Comparison of ENCODE assay signal across 18 cellular contexts in genomic region chr3:195184716-195185421, GRCh38.
DNase-seq lines count a peak whose midpoint lies in the region; ATAC-seq and TF ChIP-seq lines count a peak whose summit lies in the region.
"Had no signal": no experiment of that assay in that cellular context is flagged by ENCODE, and none has a peak within 500 bp of the region (broad histone marks: within the 10 kb centered on the region; RNA-seq: fewer than 3 reads in every experiment).

No MANE protein-coding gene starts in this region.

- peaks cover 7% of the 10 kb centered on the region for H3K36me3 Mint-ChIP-seq in activated CD8-positive, alpha-beta T cell treated with anti-CD3 and anti-CD28 coated beads for 36 hours (ENCODE audit: low read depth)
- H3K36me3 Mint-ChIP-seq in activated CD8-positive, alpha-beta T cell treated with anti-CD3 and anti-CD28 coated beads, Interleukin-2, amount 10 ng/mL, durations not matched to agents 7 days and 5 days (ENCODE audit: low read depth): peaks cover 5% of the 10 kb centered on the region
- H3K36me3 Mint-ChIP-seq in activated CD8-positive, alpha-beta memory T cell treated with anti-CD3 and anti-CD28 coated beads, Interleukin-2, amount 10 ng/mL, durations not matched to agents 7 days and 5 days: peaks cover 3% of the 10 kb centered on the region

- peak overlapping the region; percentile 35 for H3K27ac Mint-ChIP-seq in activated CD8-positive, alpha-beta T cell treated with anti-CD3 and anti-CD28 coated beads for 36 hours
- no peak overlapping the region for H3K27ac Mint-ChIP-seq in activated CD8-positive, alpha-beta T cell treated with anti-CD3 and anti-CD28 coated beads, Interleukin-2, amount 10 ng/mL, durations not matched to agents 7 days and 5 days
- no peak overlapping the region for H3K27ac Mint-ChIP-seq in activated CD8-positive, alpha-beta memory T cell treated with anti-CD3 and anti-CD28 coated beads, Interleukin-2, amount 10 ng/mL, durations not matched to agents 7 days and 5 days

- CTCF ChIA-PET in activated CD8-positive, alpha-beta T cell treated with anti-CD3 and anti-CD28 coated beads for 36 hours (lab: Charles Lee): interaction anchor here (0.9 kb wide), 1 partner anchor 86 kb away, joined by 4 read pairs; the partner anchor contains the start of gene XXYLT1
- CTCF ChIA-PET in activated CD8-positive, alpha-beta T cell treated with anti-CD3 and anti-CD28 coated beads, Interleukin-2, amount 10 ng/mL, durations not matched to agents 7 days and 5 days (lab: Charles Lee): interaction anchor here (0.6 to 0.7 kb wide), 3 partner anchors 23 to 503 kb away, joined by 3 read pairs; no protein-coding TSS in a partner anchor
- CTCF ChIA-PET in activated CD8-positive, alpha-beta memory T cell treated with anti-CD3 and anti-CD28 coated beads, Interleukin-2, amount 10 ng/mL, durations not matched to agents 7 days and 5 days (lab: Charles Lee): no interaction called here

- H3K27me3 ChIP-seq in RWPE2 (ENCODE audit: insufficient read depth, poor library complexity, severe bottlenecking): no peaks in the 10 kb centered on the region
- no peaks in the 10 kb centered on the region for H3K27me3 ChIP-seq in esophagus squamous epithelium

- no peaks in the 10 kb centered on the region for H3K27me3 Mint-ChIP-seq in activated CD8-positive, alpha-beta T cell treated with anti-CD3 and anti-CD28 coated beads for 36 hours
- no peaks in the 10 kb centered on the region for H3K27me3 Mint-ChIP-seq in activated CD8-positive, alpha-beta T cell treated with anti-CD3 and anti-CD28 coated beads, Interleukin-2, amount 10 ng/mL, durations not matched to agents 7 days and 5 days (ENCODE audit: low read depth)
- H3K27me3 Mint-ChIP-seq in activated CD8-positive, alpha-beta memory T cell treated with anti-CD3 and anti-CD28 coated beads, Interleukin-2, amount 10 ng/mL, durations not matched to agents 7 days and 5 days: no peaks in the 10 kb centered on the region

- no peak for TF ChIP-seq POLR2A in esophagus squamous epithelium (IDR thresholded peaks at IDR 0.05)

- no peaks in the 10 kb centered on the region for H3K9me3 Mint-ChIP-seq in activated CD8-positive, alpha-beta T cell treated with anti-CD3 and anti-CD28 coated beads for 36 hours
- H3K9me3 Mint-ChIP-seq in activated CD8-positive, alpha-beta T cell treated with anti-CD3 and anti-CD28 coated beads, Interleukin-2, amount 10 ng/mL, durations not matched to agents 7 days and 5 days (ENCODE audit: insufficient read depth): peaks cover 6% of the 10 kb centered on the region
- no peaks in the 10 kb centered on the region for H3K9me3 Mint-ChIP-seq in activated CD8-positive, alpha-beta memory T cell treated with anti-CD3 and anti-CD28 coated beads, Interleukin-2, amount 10 ng/mL, durations not matched to agents 7 days and 5 days (ENCODE audit: low read depth)

- 55 to 64% methylated on average over 3 of the region's 3 CpGs for WGBS in esophagus squamous epithelium, 2 donors

- H3K4me3 Mint-ChIP-seq in activated CD8-positive, alpha-beta T cell treated with anti-CD3 and anti-CD28 coated beads for 36 hours: no peak overlapping the region
- H3K4me3 Mint-ChIP-seq in activated CD8-positive, alpha-beta T cell treated with anti-CD3 and anti-CD28 coated beads, Interleukin-2, amount 10 ng/mL, durations not matched to agents 7 days and 5 days: no peak overlapping the region
- H3K4me3 Mint-ChIP-seq in activated CD8-positive, alpha-beta memory T cell treated with anti-CD3 and anti-CD28 coated beads, Interleukin-2, amount 10 ng/mL, durations not matched to agents 7 days and 5 days: no peak overlapping the region

- no peak overlapping the region for H3K4me3 ChIP-seq in RWPE2 (ENCODE audit: severe bottlenecking)
- no peak overlapping the region for H3K4me3 ChIP-seq in esophagus squamous epithelium
- no peak overlapping the region for H3K4me3 ChIP-seq in skin epidermis

- POLR2A ChIA-PET in activated CD8-positive, alpha-beta T cell treated with anti-CD3 and anti-CD28 coated beads for 36 hours (lab: Charles Lee): interaction anchor here (0.6 kb wide), 1 partner anchor 91 kb away, joined by 3 read pairs; no protein-coding TSS in a partner anchor
- POLR2A ChIA-PET in activated CD8-positive, alpha-beta T cell treated with anti-CD3 and anti-CD28 coated beads, Interleukin-2, amount 10 ng/mL, durations not matched to agents 7 days and 5 days (lab: Charles Lee): no interaction called here

- H3K27ac ChIP-seq in RWPE2 (ENCODE audit: poor library complexity, severe bottlenecking) (peak overlapping the region; percentile 93), esophagus squamous epithelium (peak overlapping the region; percentile 3 to 89 (median 78)), skin epidermis (peak overlapping the region in 17 of 21 experiments; percentile 6 to 80 (median 39))

- TF ChIP-seq CTCF in activated CD8-positive, alpha-beta T cell treated with anti-CD3 and anti-CD28 coated beads for 36 hours (IDR thresholded peaks at IDR 0.05): no peak
- TF ChIP-seq CTCF in RWPE2 (IDR thresholded peaks at IDR 0.05; ENCODE audit: poor library complexity, severe bottlenecking) (no peak), esophagus squamous epithelium (IDR thresholded peaks at IDR 0.05) (no peak), GM20000 (IDR thresholded peaks at IDR 0.05; ENCODE audit: extremely low read depth, missing control alignments) (no peak)

- H3K36me3 ChIP-seq in RWPE2 (ENCODE audit: low read depth): no peaks in the 10 kb centered on the region
- no peaks in the 10 kb centered on the region for H3K36me3 ChIP-seq in esophagus squamous epithelium

- H3K9me3 ChIP-seq in RWPE2 (ENCODE audit: severe bottlenecking) (no peaks in the 10 kb centered on the region), esophagus squamous epithelium (no peaks in the 10 kb centered on the region)

- intact Hi-C loops in activated CD8-positive, alpha-beta T cell treated with anti-CD3 and anti-CD28 coated beads for 36 hours (cut with micrococcal nuclease): no loop called here
- intact Hi-C loops in esophagus squamous epithelium (cut with DNase I): no loop called here

- peaks cover 46% of the 10 kb centered on the region for H3K4me1 ChIP-seq in RWPE2 (ENCODE audit: insufficient read depth, poor library complexity, severe bottlenecking)
- peaks cover 58 to 97% (median 73%) of the 10 kb centered on the region in 3 donors for H3K4me1 ChIP-seq in esophagus squamous epithelium

- peaks cover 56% of the 10 kb centered on the region for H3K4me1 Mint-ChIP-seq in activated CD8-positive, alpha-beta T cell treated with anti-CD3 and anti-CD28 coated beads for 36 hours (ENCODE audit: low read depth)
- H3K4me1 Mint-ChIP-seq in activated CD8-positive, alpha-beta T cell treated with anti-CD3 and anti-CD28 coated beads, Interleukin-2, amount 10 ng/mL, durations not matched to agents 7 days and 5 days (ENCODE audit: low read depth): peaks cover 19% of the 10 kb centered on the region
- peaks cover 23% of the 10 kb centered on the region for H3K4me1 Mint-ChIP-seq in activated CD8-positive, alpha-beta memory T cell treated with anti-CD3 and anti-CD28 coated beads, Interleukin-2, amount 10 ng/mL, durations not matched to agents 7 days and 5 days

- DNase-seq in activated CD8-positive, alpha-beta T cell treated with anti-CD3 and anti-CD28 coated beads for 36 hours: no peak
- no peak for DNase-seq in activated CD8-positive, alpha-beta T cell treated with anti-CD3 and anti-CD28 coated beads, Interleukin-2, amount 10 ng/mL, durations not matched to agents 7 days and 5 days
- DNase-seq in RWPE2 (ENCODE audit: low spot score): no peak
- DNase-seq in esophagus squamous epithelium (lab: John Stamatoyannopoulos, UW): no peak
- DNase-seq in anterior cingulate cortex (lab: John Stamatoyannopoulos, UW): no peak
- no peak for DNase-seq in GM20000 (ENCODE audit: low spot score)
- no peak for DNase-seq in activated CD8-positive, alpha-beta memory T cell treated with anti-CD3 and anti-CD28 coated beads, Interleukin-2, amount 10 ng/mL, durations not matched to agents 7 days and 5 days
- DNase-seq: activated CD4-positive, alpha-beta T cell treated with anti-CD3 and anti-CD28 coated beads for 1 hour; amniotic stem cell; cerebellar nuclear complex; DND-41; H7; KG1; left ventricle myocardium superior; NCI-H748 treated with DMSO at 0.1 percent for 48 hours; posterior cingulate gyrus; T1000 had no signal

- no peak for ATAC-seq in activated CD8-positive, alpha-beta T cell treated with anti-CD3 and anti-CD28 coated beads for 36 hours
- no peak for ATAC-seq in activated CD8-positive, alpha-beta T cell treated with anti-CD3 and anti-CD28 coated beads, Interleukin-2, amount 10 ng/mL, durations not matched to agents 7 days and 5 days
- no peak for ATAC-seq in RWPE2 (ENCODE audit: low read depth)
- no peak for ATAC-seq in activated CD8-positive, alpha-beta memory T cell treated with anti-CD3 and anti-CD28 coated beads, Interleukin-2, amount 10 ng/mL, durations not matched to agents 7 days and 5 days
- ATAC-seq: left ventricle myocardium superior had no signal

Comparison
In these comparisons a context has a peak if more than half of its experiments do, and no peak if none do; other contexts are left out.
1. H3K27ac ChIP-seq: peak in every context shown above with its lines; median percentile 93 in RWPE2; 78 in esophagus squamous epithelium; 39 in skin epidermis.